Comparison of ENCODE assay signal across 8 cellular contexts in the genomic region with DNA sequence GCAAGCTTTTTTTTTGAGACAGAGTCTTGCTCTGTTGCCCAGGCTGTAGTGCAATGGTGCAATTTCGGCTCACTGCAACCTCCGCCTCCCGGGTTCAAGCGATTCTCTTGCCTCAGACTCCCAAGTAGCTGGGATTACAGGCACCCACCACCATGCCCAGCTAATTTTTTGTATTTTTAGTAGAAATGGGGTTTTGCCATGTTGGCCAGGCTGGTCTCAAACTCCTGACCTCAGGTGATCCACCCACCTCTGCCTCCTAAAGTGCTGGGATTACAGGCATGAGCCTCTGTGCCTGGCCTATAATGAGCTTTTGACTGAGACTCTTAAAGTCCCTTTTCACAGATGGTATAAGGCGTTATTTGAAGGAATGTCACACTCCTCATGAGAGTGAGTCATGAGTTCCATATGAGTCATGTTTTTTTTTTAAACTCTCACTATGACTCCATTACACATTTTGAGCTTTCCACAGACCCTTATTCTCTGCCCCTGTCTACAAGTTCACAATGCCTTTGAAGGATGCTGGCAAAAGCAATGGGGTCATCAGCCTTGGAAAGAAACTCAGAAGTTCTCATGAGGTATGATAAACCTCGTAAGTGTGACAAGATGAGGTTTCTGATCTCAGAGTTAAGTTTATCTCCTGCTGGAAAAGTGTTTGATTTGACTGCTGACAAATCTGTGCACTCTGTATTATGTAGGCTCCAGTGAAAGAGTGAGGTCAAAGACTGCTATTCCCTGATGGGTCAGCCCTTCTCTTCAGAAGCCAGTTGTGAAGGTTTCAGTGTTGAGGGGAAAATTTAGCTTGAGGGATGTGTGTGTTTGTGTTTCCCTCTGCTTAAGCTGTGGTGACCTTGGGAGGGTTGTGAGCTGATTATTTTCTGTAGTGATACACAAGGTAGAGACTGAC. TPM values are rescaled to one million over a fixed set of nuclear protein-coding genes. Genes with fewer than 3 reads are reported as not detected.
DNase-seq lines count a peak whose midpoint lies in the region; ATAC-seq and TF ChIP-seq lines count a peak whose summit lies in the region.
"Not testable (repeated sequence)": the region's sequence is repeated elsewhere in the genome, so short reads cannot be mapped to it uniquely, and the experiment has no call there.

No MANE protein-coding gene starts in this region.

- not testable (repeated sequence) for H3K4me2 ChIP-seq in neural progenitor cell

- H2AFZ ChIP-seq in neural progenitor cell (replicated peaks): not testable (repeated sequence)

- not testable (repeated sequence) for H3K36me3 Mint-ChIP-seq in activated T-helper 17 cell treated with anti-CD3 and anti-CD28 coated beads, Interleukin-2, amount 50 U/mL, for 72 hours (ENCODE audit: low read depth); neural progenitor cell

- H3K4me1 ChIP-seq in neural progenitor cell: not testable (repeated sequence)

- peak overlapping the region; percentile 95 for H3K27ac Mint-ChIP-seq in activated T-helper 17 cell treated with anti-CD3 and anti-CD28 coated beads, Interleukin-2, amount 50 U/mL, for 72 hours
- peak overlapping the region; percentile 27 for H3K27ac Mint-ChIP-seq in neural progenitor cell

- ATAC-seq in GM18861 (IDR thresholded peaks at IDR 0.05; ENCODE audit: unreplicated experiment) (peak; percentile 91), GM21825 (IDR thresholded peaks at IDR 0.05; ENCODE audit: unreplicated experiment) (peak; percentile 79), HG03175 (IDR thresholded peaks at IDR 0.05; ENCODE audit: unreplicated experiment) (peak; percentile 81), esophagus mucosa (peak; percentile 78)
- ATAC-seq in activated T-helper 17 cell treated with anti-CD3 and anti-CD28 coated beads, Interleukin-2, amount 50 U/mL, for 72 hours (replicated peaks): peak; percentile 92

- not testable (repeated sequence) for H3K27me3 Mint-ChIP-seq in activated T-helper 17 cell treated with anti-CD3 and anti-CD28 coated beads, Interleukin-2, amount 50 U/mL, for 72 hours; neural progenitor cell (ENCODE audit: insufficient read depth, low read depth)

- H3F3A ChIP-seq in neural progenitor cell (ENCODE audit: low read depth): not testable (repeated sequence)

- H3K9me3 ChIP-seq in neural progenitor cell (ENCODE audit: low read depth): not testable (repeated sequence)

- not testable (repeated sequence) for TF ChIP-seq CTCF in AG10803 (conservative IDR thresholded peaks at IDR 0.05; ENCODE audit: low read length); neural progenitor cell (IDR thresholded peaks at IDR 0.05)

- DNase-seq in AG10803 (ENCODE audit: low read depth) (peak; percentile 61), NCI-H82 (lab: John Stamatoyannopoulos, UW) (peak; percentile 2)
- not testable (repeated sequence) for DNase-seq in neural progenitor cell (ENCODE audit: low spot score)

- H4K20me1 ChIP-seq in neural progenitor cell (ENCODE audit: low read depth): not testable (repeated sequence)

- peak overlapping the region; percentile 70 for H3K4me3 Mint-ChIP-seq in activated T-helper 17 cell treated with anti-CD3 and anti-CD28 coated beads, Interleukin-2, amount 50 U/mL, for 72 hours
- not testable (repeated sequence) for H3K4me3 Mint-ChIP-seq in neural progenitor cell

- H3K79me2 ChIP-seq in neural progenitor cell (ENCODE audit: low read depth): not testable (repeated sequence)

- H3K9ac ChIP-seq in neural progenitor cell: not testable (repeated sequence)

- H3K4me1 Mint-ChIP-seq in activated T-helper 17 cell treated with anti-CD3 and anti-CD28 coated beads, Interleukin-2, amount 50 U/mL, for 72 hours; neural progenitor cell: not testable (repeated sequence)

- not testable (repeated sequence) for H3K27me3 ChIP-seq in neural progenitor cell

- H3K9me3 Mint-ChIP-seq in activated T-helper 17 cell treated with anti-CD3 and anti-CD28 coated beads, Interleukin-2, amount 50 U/mL, for 72 hours: not testable (repeated sequence)
- H3K9me3 Mint-ChIP-seq in neural progenitor cell: peaks cover 18% of the 10 kb centered on the region

- not testable (repeated sequence) for H3K27ac ChIP-seq in neural progenitor cell

- H3K36me3 ChIP-seq in neural progenitor cell: not testable (repeated sequence)

- not testable (repeated sequence) for H3K4me3 ChIP-seq in AG10803 (ENCODE audit: low read length); neural progenitor cell

RNA-seq across cellular contexts. Expression of a gene that starts 39.1 kb away (rescaled TPM):
- total RNA-seq in activated T-helper 17 cell treated with anti-CD3 and anti-CD28 coated beads, Interleukin-2, amount 50 U/mL, for 72 hours: 1,000 to 10,000 TPM; 1,373 to 1,720 TPM
- total RNA-seq in esophagus mucosa (398 TPM), neural progenitor cell (ENCODE audit: low replicate concordance) (446 and 531 TPM in 2 replicates)
